In genomic region chr9:115649991-115650472, GRCh38 we compare ENCODE assay signal across 8 cellular contexts.
DNase-seq lines count a peak whose midpoint lies in the region; ATAC-seq, FAIRE-seq and TF ChIP-seq lines count a peak whose summit lies in the region.
"Had no signal": no experiment of that assay in that cellular context is flagged by ENCODE, and none has a peak within 500 bp of the region (broad histone marks: within the 10 kb centered on the region; RNA-seq: fewer than 3 reads in every experiment).

No MANE protein-coding gene starts in this region.

- TF ChIP-seq CTCF in nephron progenitor cell (IDR thresholded peaks at IDR 0.05) (no peak), uterus (IDR thresholded peaks at IDR 0.05) (no peak)

- H3K4me3 Mint-ChIP-seq in nephron progenitor cell = no peak overlapping the region

- no peak for ATAC-seq in GM21390 (IDR thresholded peaks at IDR 0.05; ENCODE audit: unreplicated experiment)

- peaks cover 7% of the 10 kb centered on the region for H3K27me3 Mint-ChIP-seq in nephron progenitor cell (ENCODE audit: low read depth, poor library complexity)

- H3K4me3 ChIP-seq in uterus = no peak overlapping the region
- H3K4me3 ChIP-seq: SK-N-MC had no signal

- no peaks in the 10 kb centered on the region for H3K9me3 Mint-ChIP-seq in nephron progenitor cell

- intact Hi-C loops in uterus (cut with DNase I; ENCODE audit: low total_unique reads) = no loop called here

- H3K36me3 Mint-ChIP-seq in nephron progenitor cell (ENCODE audit: low read depth) = no peaks in the 10 kb centered on the region

- H3K36me3 ChIP-seq in uterus = no peaks in the 10 kb centered on the region

- H3K27ac ChIP-seq in uterus = peak overlapping the region; percentile 49 to 59
- H3K27ac ChIP-seq: SK-N-MC had no signal

- H3K27ac Mint-ChIP-seq in nephron progenitor cell = peak overlapping the region; percentile 8

- DNase-seq in T1000 (lab: John Stamatoyannopoulos, UW) = peak; percentile 19
- peak in 1 of 2 donors; percentile 3 for DNase-seq in frontal cortex (ENCODE audit: low spot score in 2 of 2)
- no peak for DNase-seq in nephron progenitor cell
- DNase-seq in uterus = peak; percentile 75 to 81
- no peak for DNase-seq in NCI-H345 (lab: John Stamatoyannopoulos, UW)
- no peak for DNase-seq in NCI-H187 treated with DMSO at 0.1 percent for 48 hours (lab: John Stamatoyannopoulos, UW)

- H3K9me3 ChIP-seq in uterus = no peaks in the 10 kb centered on the region

- no peak for TF ChIP-seq POLR2A in uterus (IDR thresholded peaks at IDR 0.05)

- FAIRE-seq in frontal cortex (lab: Jason Lieb, UNC) = peak; percentile 76

- no peaks in the 10 kb centered on the region for H3K27me3 ChIP-seq in uterus

- H3K4me1 Mint-ChIP-seq in nephron progenitor cell = peaks cover 21% of the 10 kb centered on the region

- H3K4me1 ChIP-seq in uterus = no peaks in the 10 kb centered on the region

Comparison
In these comparisons a context has a peak if more than half of its experiments do, and no peak if none do; other contexts are left out.
1. DNase-seq: peak in T1000 (single experiment) and uterus (2 of 2); none in nephron progenitor cell (single experiment), NCI-H345 (single experiment) and NCI-H187 treated with DMSO at 0.1 percent for 48 hours (single experiment).